1 cellular context compared by ENCODE assay signal in genomic region chr20:41617931-41618806, GRCh38.
TF ChIP-seq lines count a peak whose summit lies in the region.

Gene CHD6 (minus strand): TSS chr20:41618377. CDS start chr20:41551337, 67,040 bp downstream.

TF ChIP-seq in HepG2, 621 proteins besides CTCF, POLR2A, EP300 and RAD21 (continued from another document and continues in another):
- peak; percentile 87 for TF ChIP-seq THAP11 (CRISPR knock-in tag; IDR thresholded peaks at IDR 0.05)
- no peak for TF ChIP-seq ZNF83 (CRISPR knock-in tag; IDR thresholded peaks at IDR 0.05; ENCODE audit: borderline replicate concordance)
- TF ChIP-seq NFYB (CRISPR knock-in tag; IDR thresholded peaks at IDR 0.05): peak; percentile 99
- TF ChIP-seq MZF1 (CRISPR knock-in tag; IDR thresholded peaks at IDR 0.05; ENCODE audit: borderline replicate concordance): no peak
- TF ChIP-seq NR3C1 (CRISPR knock-in tag; IDR thresholded peaks at IDR 0.05): no peak
- TF ChIP-seq E2F5 (CRISPR knock-in tag; conservative IDR thresholded peaks at IDR 0.05): no peak
- TF ChIP-seq ZSCAN12 (CRISPR knock-in tag; IDR thresholded peaks at IDR 0.05): no peak; the same call in 1 of the 2 replicates
- TF ChIP-seq ZNF777 (CRISPR knock-in tag; IDR thresholded peaks at IDR 0.05): 0 out of 2 replicates have a peak, but pooled peaks have one; percentile 12
- TF ChIP-seq ZNF720 (CRISPR knock-in tag; IDR thresholded peaks at IDR 0.05): no peak; the same call in 1 of the 2 replicates
- TF ChIP-seq RXRB (CRISPR knock-in tag; IDR thresholded peaks at IDR 0.05; ENCODE audit: borderline replicate concordance): peak; percentile 57
- peak; percentile 75 for TF ChIP-seq SMAD3 (CRISPR knock-in tag; IDR thresholded peaks at IDR 0.05)
- peak; percentile 89 for TF ChIP-seq KMT2B (CRISPR knock-in tag; IDR thresholded peaks at IDR 0.05)
- no peak for TF ChIP-seq PLSCR1 (CRISPR knock-in tag; IDR thresholded peaks at IDR 0.05; ENCODE audit: borderline replicate concordance)
- peak; percentile 43; the same call in 1 of the 2 replicates for TF ChIP-seq BCL6 (CRISPR knock-in tag; IDR thresholded peaks at IDR 0.05)
- TF ChIP-seq POLR2AphosphoS5 (IDR thresholded peaks at IDR 0.05; ENCODE audit: low read depth, low read length): peak; percentile 84
- TF ChIP-seq ZNF552 (CRISPR knock-in tag; IDR thresholded peaks at IDR 0.05; ENCODE audit: borderline replicate concordance): no peak
- peak; percentile 13; the same call in 1 of the 2 replicates for TF ChIP-seq RXRA (CRISPR knock-in tag; IDR thresholded peaks at IDR 0.05)
- TF ChIP-seq ZNF562 (CRISPR knock-in tag; IDR thresholded peaks at IDR 0.05; ENCODE audit: borderline replicate concordance): no peak
- TF ChIP-seq TEF (CRISPR knock-in tag; IDR thresholded peaks at IDR 0.05): no peak
- TF ChIP-seq U2AF1 (optimal IDR thresholded peaks at IDR 0.05; ENCODE audit: low read depth, low read length): no peak
- TF ChIP-seq ZNF160 (CRISPR knock-in tag; IDR thresholded peaks at IDR 0.05): no peak
- TF ChIP-seq ZMYM4 (CRISPR knock-in tag; IDR thresholded peaks at IDR 0.05): peak; percentile 73; the same call in 1 of the 2 replicates
- no peak for TF ChIP-seq PAWR (CRISPR knock-in tag; IDR thresholded peaks at IDR 0.05; ENCODE audit: borderline replicate concordance)
- TF ChIP-seq ZNF766 (CRISPR knock-in tag; IDR thresholded peaks at IDR 0.05; ENCODE audit: borderline replicate concordance): peak; percentile 48; the same call in 1 of the 2 replicates
- no peak for TF ChIP-seq ZNF713 (CRISPR knock-in tag; IDR thresholded peaks at IDR 0.05)
- TF ChIP-seq POLR2G (IDR thresholded peaks at IDR 0.05; ENCODE audit: low read depth, low read length): peak; percentile 80
- TF ChIP-seq GMEB2 (CRISPR knock-in tag; IDR thresholded peaks at IDR 0.05; ENCODE audit: low read depth): 0 out of 2 replicates have a peak, but pooled peaks have one; percentile 33
- no peak for TF ChIP-seq ZNF850 (CRISPR knock-in tag; conservative IDR thresholded peaks at IDR 0.05)
- no peak for TF ChIP-seq ZNF296 (CRISPR knock-in tag; conservative IDR thresholded peaks at IDR 0.05)
- peak; percentile 68 for TF ChIP-seq PTBP1 (IDR thresholded peaks at IDR 0.05; ENCODE audit: low read depth, low read length, poor library complexity, severe bottlenecking)
- TF ChIP-seq ZNF709 (CRISPR knock-in tag; IDR thresholded peaks at IDR 0.05): no peak
- TF ChIP-seq ZGPAT (CRISPR knock-in tag; IDR thresholded peaks at IDR 0.05): no peak
- no peak for TF ChIP-seq ZNF503 (CRISPR knock-in tag; IDR thresholded peaks at IDR 0.05)
- TF ChIP-seq CBX1 (IDR thresholded peaks at IDR 0.05; ENCODE audit: low read depth): no peak
- TF ChIP-seq ZNF367 (CRISPR knock-in tag; IDR thresholded peaks at IDR 0.05; ENCODE audit: borderline replicate concordance): no peak
- no peak for TF ChIP-seq ZBTB1 (CRISPR knock-in tag; IDR thresholded peaks at IDR 0.05; ENCODE audit: borderline replicate concordance)
- TF ChIP-seq GFI1 (CRISPR knock-in tag; IDR thresholded peaks at IDR 0.05; ENCODE audit: borderline replicate concordance): no peak
- peak; percentile 48; the same call in 1 of the 3 replicates for TF ChIP-seq MXI1 (IDR thresholded peaks at IDR 0.05; ENCODE audit: borderline replicate concordance, low read depth, low read length)
- TF ChIP-seq ZNF34 (CRISPR knock-in tag; IDR thresholded peaks at IDR 0.05; ENCODE audit: borderline replicate concordance): peak; percentile 60; the same call in 1 of the 2 replicates
- no peak for TF ChIP-seq ZNF746 (CRISPR knock-in tag; IDR thresholded peaks at IDR 0.05)
- TF ChIP-seq DNMT3B (CRISPR knock-in tag; conservative IDR thresholded peaks at IDR 0.05): 0 out of 2 replicates have a peak, but pooled peaks have one; percentile 14
- TF ChIP-seq NR0B2 (CRISPR knock-in tag; IDR thresholded peaks at IDR 0.05): 0 out of 2 replicates have a peak, but pooled peaks have one; percentile 18
- TF ChIP-seq SNRNP70 (IDR thresholded peaks at IDR 0.05; ENCODE audit: low read depth, low read length): no peak
- TF ChIP-seq ZNF784 (CRISPR knock-in tag; IDR thresholded peaks at IDR 0.05; ENCODE audit: borderline replicate concordance): peak; percentile 60; the same call in 1 of the 2 replicates
- TF ChIP-seq ZNF7 (CRISPR knock-in tag; IDR thresholded peaks at IDR 0.05): no peak
- no peak for TF ChIP-seq ZBTB10 (CRISPR knock-in tag; IDR thresholded peaks at IDR 0.05; ENCODE audit: borderline replicate concordance)
- no peak for TF ChIP-seq ZNF251 (CRISPR knock-in tag; IDR thresholded peaks at IDR 0.05)
- TF ChIP-seq HNRNPH1 (optimal IDR thresholded peaks at IDR 0.05; ENCODE audit: low read depth, low read length): no peak
- TF ChIP-seq MAX (IDR thresholded peaks at IDR 0.05): no peak; the same call in none of the 2 replicates
- no peak for TF ChIP-seq ETS1 (CRISPR knock-in tag; IDR thresholded peaks at IDR 0.05)
- TF ChIP-seq MAFF (IDR thresholded peaks at IDR 0.05; ENCODE audit: low read depth, low read length): no peak
- peak; percentile 33; the same call in 1 of the 2 replicates for TF ChIP-seq GATAD2A (CRISPR knock-in tag; IDR thresholded peaks at IDR 0.05)
- TF ChIP-seq MAZ (IDR thresholded peaks at IDR 0.05; ENCODE audit: borderline replicate concordance, low read depth, low read length): peak; percentile 88
- TF ChIP-seq MAZ (CRISPR knock-in tag; IDR thresholded peaks at IDR 0.05; ENCODE audit: low read depth): peak; percentile 82
- no peak for TF ChIP-seq ZNF740 (CRISPR knock-in tag; IDR thresholded peaks at IDR 0.05)
- TF ChIP-seq KLF16 (CRISPR knock-in tag; IDR thresholded peaks at IDR 0.05): 0 out of 4 replicates have a peak, but pooled peaks of 1 of the 2 experiments have one; percentile 46
- TF ChIP-seq ZNF597 (CRISPR knock-in tag; IDR thresholded peaks at IDR 0.05): no peak
- TF ChIP-seq YEATS4 (CRISPR knock-in tag; IDR thresholded peaks at IDR 0.05; ENCODE audit: borderline replicate concordance): no peak; the same call in 1 of the 2 replicates
